ENCODE assay signal across 31 cellular contexts in the genomic region with DNA sequence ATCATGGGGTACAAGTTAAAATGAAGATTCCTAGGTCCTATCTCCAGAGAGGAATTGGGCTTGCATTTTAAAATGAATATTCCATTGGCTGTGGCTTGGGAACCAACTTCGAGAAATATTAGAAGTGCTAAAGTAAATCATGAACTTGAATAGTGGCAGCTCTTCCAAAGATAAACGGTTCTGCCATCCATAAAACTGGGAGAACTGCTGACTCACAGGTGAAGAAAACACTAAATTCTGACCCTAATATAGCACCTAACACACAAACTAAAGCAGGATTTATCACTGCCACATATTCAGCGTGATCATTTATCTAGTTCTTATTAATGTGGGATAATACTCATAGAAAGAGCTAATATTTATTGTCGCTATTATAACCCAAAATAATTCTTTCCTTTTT.
"Had no signal": no experiment of that assay in that cellular context is flagged by ENCODE, and none has a peak within 500 bp of the region (broad histone marks: within the 10 kb centered on the region; RNA-seq: fewer than 3 reads in every experiment).

No MANE protein-coding gene starts in this region.

- H3K4me1 Mint-ChIP-seq: activated B cell treated with CpG ODN at 0.5 μM for 24 hours; activated T-helper 17 cell treated with anti-CD3 and anti-CD28 coated beads, Interleukin-2, amount 50 U/mL, for 72 hours; T-helper 17 cell had no signal

- H3K4me3 ChIP-seq: esophagus muscularis mucosa, gastrocnemius medialis had no signal

- H3K27me3 ChIP-seq: brain microvascular endothelial cell, esophagus muscularis mucosa, gastrocnemius medialis had no signal

- H3K27ac ChIP-seq: brain microvascular endothelial cell, foreskin keratinocyte, gastrocnemius medialis, WERI-Rb-1 had no signal

- ATAC-seq: activated CD4-positive, CD25-positive, alpha-beta regulatory T cell treated with anti-CD3 and anti-CD28 coated beads, Interleukin-2, amount 50 U/mL, for 24 hours; activated CD8-positive, alpha-beta T cell treated with anti-CD3 and anti-CD28 coated beads for 36 hours; activated T-cell treated with anti-CD3 and anti-CD28 coated beads, Interleukin-2, amount 50 U/mL, for 4 hours; activated T-helper 17 cell treated with anti-CD3 and anti-CD28 coated beads, Interleukin-2, amount 50 U/mL, for 72 hours; effector memory CD8-positive, alpha-beta T cell; foreskin keratinocyte; gastrocnemius medialis; T-helper 17 cell had no signal

- DNase-seq: activated B cell treated with CpG ODN at 0.5 μM for 24 hours; activated CD4-positive, alpha-beta T cell treated with anti-CD3 and anti-CD28 coated beads for 48 hours; activated CD4-positive, alpha-beta T cell treated with anti-CD3 and anti-CD28 coated beads, Interleukin-2, amount 50 U/mL, for 1 hour; activated CD4-positive, alpha-beta T cell treated with anti-CD3 and anti-CD28 coated beads, Interleukin-2, amount 50 U/mL, for 48 hours; activated CD8-positive, alpha-beta memory T cell treated with anti-CD3 and anti-CD28 coated beads for 24 hours; activated CD8-positive, alpha-beta T cell treated with anti-CD3 and anti-CD28 coated beads for 36 hours; activated effector memory CD4-positive, alpha-beta T cell treated with Interleukin-2 at 50 U/mL for 16 hours; activated gamma-delta T cell treated with Interleukin-2 at 50 U/mL for 16 hours; activated naive CD4-positive, alpha-beta T cell treated with anti-CD3 and anti-CD28 coated beads, Interleukin-2, amount 50 U/mL, for 16 hours; activated naive CD4-positive, alpha-beta T cell treated with Interleukin-2 at 50 U/mL for 16 hours; activated T-cell treated with anti-CD3 and anti-CD28 coated beads, Interleukin-2, amount 50 U/mL, for 4 hours; amniotic stem cell; anterior cingulate cortex; brain microvascular endothelial cell; cortex of kidney; dermis blood vessel endothelial cell; effector CD4-positive, alpha-beta T cell; effector memory CD8-positive, alpha-beta T cell; erythroblast; foreskin keratinocyte; gastrocnemius medialis; glutamatergic neuron; T-helper 1 cell; T-helper 17 cell; T1000; WERI-Rb-1 had no signal

- H3K9me3 Mint-ChIP-seq: activated B cell treated with CpG ODN at 0.5 μM for 24 hours; activated CD8-positive, alpha-beta T cell treated with anti-CD3 and anti-CD28 coated beads for 36 hours; activated T-cell treated with anti-CD3 and anti-CD28 coated beads, Interleukin-2, amount 50 U/mL, for 4 hours had no signal

- H3K36me3 Mint-ChIP-seq: activated naive CD8-positive, alpha-beta T cell had no signal

- H3K27ac Mint-ChIP-seq: activated B cell treated with CpG ODN at 0.5 μM for 24 hours; activated CD8-positive, alpha-beta T cell treated with anti-CD3 and anti-CD28 coated beads for 36 hours; activated naive CD8-positive, alpha-beta T cell; activated T-helper 17 cell treated with anti-CD3 and anti-CD28 coated beads, Interleukin-2, amount 50 U/mL, for 72 hours; effector memory CD8-positive, alpha-beta T cell; T-helper 17 cell; T-helper 2 cell treated with Interferon-gamma antibody and Interleukin-4, amounts not matched to agents 5 μg/mL and 100 μg/mL, for 36 hours had no signal

- H3K4me3 Mint-ChIP-seq: activated B cell treated with CpG ODN at 0.5 μM for 24 hours; activated CD8-positive, alpha-beta T cell treated with anti-CD3 and anti-CD28 coated beads for 36 hours; activated naive CD8-positive, alpha-beta T cell; activated T-cell treated with anti-CD3 and anti-CD28 coated beads, Interleukin-2, amount 50 U/mL, for 4 hours; activated T-helper 17 cell treated with anti-CD3 and anti-CD28 coated beads, Interleukin-2, amount 50 U/mL, for 72 hours; effector memory CD8-positive, alpha-beta T cell; T-helper 17 cell; T-helper 2 cell treated with Interferon-gamma antibody and Interleukin-4, amounts not matched to agents 5 μg/mL and 100 μg/mL, for 36 hours had no signal

- H3K9me3 ChIP-seq: esophagus muscularis mucosa, gastrocnemius medialis had no signal

- H3K36me3 ChIP-seq: brain microvascular endothelial cell, esophagus muscularis mucosa, gastrocnemius medialis, WERI-Rb-1 had no signal

- H3K27me3 Mint-ChIP-seq: activated B cell treated with CpG ODN at 0.5 μM for 24 hours; activated CD8-positive, alpha-beta T cell treated with anti-CD3 and anti-CD28 coated beads for 36 hours; activated T-helper 17 cell treated with anti-CD3 and anti-CD28 coated beads, Interleukin-2, amount 50 U/mL, for 72 hours; effector memory CD8-positive, alpha-beta T cell; T-helper 17 cell had no signal
